13 cellular contexts compared by ENCODE assay signal in the genomic region with DNA sequence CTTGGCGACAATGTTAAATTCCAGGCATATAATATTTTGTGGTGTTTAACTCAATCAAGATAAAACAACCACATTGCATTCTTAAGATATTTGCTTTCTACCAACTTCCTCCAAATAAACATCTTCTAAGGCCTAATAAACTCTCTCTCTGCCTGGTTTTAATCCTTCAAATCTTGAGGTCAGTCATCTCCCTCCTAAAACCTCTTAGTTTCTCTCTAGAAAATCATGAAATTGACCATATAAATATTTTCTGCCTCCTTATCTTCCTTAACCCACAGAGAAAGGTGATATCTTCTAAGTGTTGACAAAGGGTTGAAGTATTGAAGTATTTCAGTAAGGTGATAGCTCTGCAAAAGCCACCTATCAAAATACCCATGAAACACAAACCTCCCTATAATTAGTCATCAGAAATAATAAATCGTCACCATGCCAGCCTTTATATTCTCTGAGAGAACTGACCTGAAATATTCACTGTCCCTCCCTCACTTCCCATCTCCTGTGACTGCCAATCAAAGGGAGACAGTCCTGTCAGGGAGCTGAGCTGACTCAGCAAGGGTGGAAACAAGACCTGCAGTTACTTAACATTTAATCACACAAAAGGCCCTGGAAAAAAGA.
A peak's percentile ranks its signal among the peaks of the same experiment; 100 is the strongest.
DNase-seq lines count a peak whose midpoint lies in the region; ATAC-seq and TF ChIP-seq lines count a peak whose summit lies in the region.
"Had no signal": no experiment of that assay in that cellular context is flagged by ENCODE, and none has a peak within 500 bp of the region (broad histone marks: within the 10 kb centered on the region; RNA-seq: fewer than 3 reads in every experiment).

No MANE protein-coding gene starts in this region.

- H3K4me1 Mint-ChIP-seq in chondrocyte (ENCODE audit: low read depth) (peaks cover 12% of the 10 kb centered on the region), nephron (peaks cover 12% of the 10 kb centered on the region)

- no peaks in the 10 kb centered on the region for H3K9me3 Mint-ChIP-seq in chondrocyte (ENCODE audit: low read depth)
- no peaks in the 10 kb centered on the region for H3K9me3 Mint-ChIP-seq in nephron

- TF ChIP-seq CTCF in chondrocyte (IDR thresholded peaks at IDR 0.05) (no peak), nephron (IDR thresholded peaks at IDR 0.05; ENCODE audit: unreplicated experiment in 3 of 3) (no peak)

- ATAC-seq in HG03460 (IDR thresholded peaks at IDR 0.05; ENCODE audit: unreplicated experiment) (no peak), HG02763 (IDR thresholded peaks at IDR 0.05; ENCODE audit: unreplicated experiment) (no peak)
- no peak for ATAC-seq in activated CD4-positive, CD25-positive, alpha-beta regulatory T cell treated with anti-CD3 and anti-CD28 coated beads, Interleukin-2, amount 50 U/mL, for 24 hours
- ATAC-seq: sciatic nerve had no signal

- H3K36me3 Mint-ChIP-seq in chondrocyte (ENCODE audit: low read depth) (no peaks in the 10 kb centered on the region), nephron (ENCODE audit: low read depth) (no peaks in the 10 kb centered on the region)

- H3K4me3 Mint-ChIP-seq in chondrocyte (ENCODE audit: unreplicated experiment) (no peak overlapping the region), nephron (no peak overlapping the region)

- H3K27me3 Mint-ChIP-seq in chondrocyte (ENCODE audit: low read depth) (peaks cover 2% of the 10 kb centered on the region), nephron (ENCODE audit: low read depth) (no peaks in the 10 kb centered on the region)

- DNase-seq in EL (peak; percentile 61), NCI-H226 (peak; percentile 87), chondrocyte (ENCODE audit: low spot score) (no peak), OCI-M2 (lab: John Stamatoyannopoulos, UW; ENCODE audit: unreplicated experiment) (no peak)
- DNase-seq: activated CD4-positive, alpha-beta T cell treated with anti-CD3 and anti-CD28 coated beads, Interleukin-2, amount 50 U/mL, for 1 hour; head of caudate nucleus; SW 1271; transverse colon had no signal

- H3K27ac Mint-ChIP-seq in chondrocyte (ENCODE audit: unreplicated experiment) (peak overlapping the region; percentile 18), nephron (peak overlapping the region; percentile 16 to 78 (median 19))

Comparison
In these comparisons a context has a peak if more than half of its experiments do, and no peak if none do; other contexts are left out.
1. DNase-seq: peak in EL (single experiment) and NCI-H226 (single experiment); none in chondrocyte (single experiment) and OCI-M2 (single experiment).